Comparison of ENCODE assay signal across 8 cellular contexts in the genomic region with DNA sequence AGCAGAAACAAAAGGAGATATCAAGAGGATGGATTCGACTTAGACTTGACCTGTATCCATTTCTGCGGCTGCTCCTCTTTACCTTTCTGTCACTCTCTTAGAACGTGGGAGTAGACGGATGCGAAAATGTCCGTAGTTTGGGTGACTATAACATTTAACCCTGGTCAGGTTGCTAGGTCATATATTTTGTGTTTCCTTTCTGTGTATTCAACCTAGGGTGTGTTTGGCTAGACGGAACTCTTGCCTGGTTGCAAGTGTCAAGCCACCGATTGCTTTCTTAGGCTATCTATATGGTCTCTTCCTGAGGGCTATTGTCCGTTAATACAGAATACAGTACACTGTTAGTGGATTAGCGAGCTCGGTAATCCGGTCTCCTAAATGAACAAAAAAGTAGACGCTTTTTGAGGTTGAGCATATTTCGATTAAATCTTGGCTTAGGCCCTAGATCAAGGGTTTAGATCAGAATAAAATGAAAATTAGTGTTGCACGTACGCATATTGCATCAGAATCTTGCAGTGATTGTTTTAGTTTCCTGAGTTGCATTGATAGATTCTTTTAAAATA. TPM values are rescaled to one million over a fixed set of nuclear protein-coding genes. Genes with fewer than 3 reads are reported as not detected.
DNase-seq lines count a peak whose midpoint lies in the region; ATAC-seq and TF ChIP-seq lines count a peak whose summit lies in the region.

No MANE protein-coding gene starts in this region.

- no peak for TF ChIP-seq POLR2A in gastroesophageal sphincter (IDR thresholded peaks at IDR 0.05)

- H3K36me3 ChIP-seq in GM23338 (ENCODE audit: insufficient read depth) (no peaks in the 10 kb centered on the region), gastroesophageal sphincter (no peaks in the 10 kb centered on the region), skeletal muscle satellite cell (ENCODE audit: insufficient read depth, low read length) (no peaks in the 10 kb centered on the region)

- peaks cover 5% of the 10 kb centered on the region for H3K9me3 Mint-ChIP-seq in GM23338

- TF ChIP-seq EP300 in gastroesophageal sphincter (IDR thresholded peaks at IDR 0.05): no peak

- H3K9me2 ChIP-seq in GM23338 (ENCODE audit: insufficient read depth): no peaks in the 10 kb centered on the region

- H3K27ac Mint-ChIP-seq in GM23338: no peak overlapping the region; the same call in 1 of the 2 replicates

- DNase-seq in GM23338 (ENCODE audit: low spot score) (no peak), G401 (ENCODE audit: low spot score) (no peak)

- 0% methylated on average over 13 to 16 of the region's 16 CpGs for WGBS in gastroesophageal sphincter (ENCODE audit: low coverage in 1 of 2), 2 donors

- H3K4me2 ChIP-seq in GM23338: peak overlapping the region; percentile 84
- peak overlapping the region; percentile 93 for H3K4me2 ChIP-seq in skeletal muscle satellite cell (ENCODE audit: low read length)

- ATAC-seq in GM23338: no peak
- ATAC-seq in gastroesophageal sphincter: no peak
- no peak for ATAC-seq in HG02588 (IDR thresholded peaks at IDR 0.05; ENCODE audit: unreplicated experiment)
- no peak for ATAC-seq in HG03460 (IDR thresholded peaks at IDR 0.05; ENCODE audit: unreplicated experiment)

- peaks cover 10% of the 10 kb centered on the region for H3K27me3 Mint-ChIP-seq in GM23338 (ENCODE audit: insufficient read depth, low read depth, poor library complexity)

- H3F3A ChIP-seq in GM23338 (replicated peaks; ENCODE audit: low read depth): peaks cover 7% of the 10 kb centered on the region; the same call in 1 of the 2 replicates

- H3K27ac ChIP-seq in 22Rv1 (peak overlapping the region; percentile 98), GM23338 (ENCODE audit: low read depth) (no peak overlapping the region), VCaP (peak overlapping the region; percentile 98), gastroesophageal sphincter (peak overlapping the region; percentile 68 to 99 (median 98))

- peak overlapping the region; percentile 95 for H3K4me3 Mint-ChIP-seq in GM23338

- H3K9ac ChIP-seq in skeletal muscle satellite cell (ENCODE audit: low read depth, low read length): peak overlapping the region; percentile 89

- H3K4me1 Mint-ChIP-seq in GM23338: peaks cover 39% of the 10 kb centered on the region

- H3K4me3 ChIP-seq in GM23338 (peak overlapping the region; percentile 87), gastroesophageal sphincter (peak overlapping the region; percentile 44 to 88), skeletal muscle satellite cell (ENCODE audit: low read length) (peak overlapping the region; percentile 92)

- H4K20me1 ChIP-seq in GM23338 (replicated peaks; ENCODE audit: insufficient read depth): peaks cover 30% of the 10 kb centered on the region

- H3K36me3 Mint-ChIP-seq in GM23338 (ENCODE audit: low read depth): peaks cover 16% of the 10 kb centered on the region; the same call in 2 of the 3 replicates

- H3K27me3 ChIP-seq in GM23338 (ENCODE audit: insufficient read depth): no peaks in the 10 kb centered on the region
- no peaks in the 10 kb centered on the region for H3K27me3 ChIP-seq in gastroesophageal sphincter
- H3K27me3 ChIP-seq in skeletal muscle satellite cell (ENCODE audit: control insufficient read depth, insufficient read depth, low read length): no peaks in the 10 kb centered on the region

- TF ChIP-seq CTCF in 22Rv1 (IDR thresholded peaks at IDR 0.05): no peak
- no peak for TF ChIP-seq CTCF in GM23338 (conservative IDR thresholded peaks at IDR 0.05; ENCODE audit: low read depth in 2 of 2)
- no peak for TF ChIP-seq CTCF in VCaP (conservative IDR thresholded peaks at IDR 0.05)
- TF ChIP-seq CTCF in gastroesophageal sphincter (IDR thresholded peaks at IDR 0.05): no peak

- in situ Hi-C loops in G401 (cut with HindIII; ENCODE audit: low sequenced_read_pairs): no loop called here

- H3K79me2 ChIP-seq in GM23338 (replicated peaks; ENCODE audit: insufficient read depth): peaks cover 55% of the 10 kb centered on the region

- H3K4me1 ChIP-seq in GM23338 (ENCODE audit: insufficient read depth) (peaks cover 30% of the 10 kb centered on the region), gastroesophageal sphincter (peaks cover 0 to 40% (median 5%) of the 10 kb centered on the region in 3 donors), skeletal muscle satellite cell (ENCODE audit: control insufficient read depth, insufficient read depth, low read length) (peaks cover 15% of the 10 kb centered on the region)

- no peak overlapping the region for H2AFZ ChIP-seq in GM23338

- no peaks in the 10 kb centered on the region for H3K9me3 ChIP-seq in gastroesophageal sphincter
- no peaks in the 10 kb centered on the region for H3K9me3 ChIP-seq in skeletal muscle satellite cell (replicated peaks; ENCODE audit: low read length)

TF ChIP-seq in GM23338, 12 proteins besides CTCF, POLR2A, EP300 and RAD21:
- TF ChIP-seq POLR2AphosphoS5 (IDR thresholded peaks at IDR 0.05; ENCODE audit: low read depth) (0 out of 2 replicates have a peak, but pooled peaks have one; percentile 16), STAT1 (IDR thresholded peaks at IDR 0.05; ENCODE audit: unreplicated experiment) (no peak)

RNA-seq across cellular contexts. Expression of gene PTEN, which starts 1.2 kb away (rescaled TPM):
- 50.0 and 64.0 TPM in 2 replicates for total RNA-seq in GM23338 (2014; rRNA removed; shearing (Covaris generic))
- polyA plus RNA-seq in GM23338 (2016; fragmentation: Nextera tagmentation; extraction: Ambion mirVana): 20.8 and 23.4 TPM in 2 replicates
- total RNA-seq in gastroesophageal sphincter: 100 to 1,000 TPM in 3 of 4 donors, 10 to 100 TPM in 1; 90.8 to 146 (median 112) TPM
- 60.9 and 94.8 TPM in 2 replicates for total RNA-seq in skeletal muscle satellite cell (2012; rRNA removed)
- 19.6 and 24.5 TPM in 2 replicates for total RNA-seq in G401 (2014; rRNA removed; shearing (Covaris generic))

RNA-seq across cellular contexts. Expression of gene KLLN, which starts 1.2 kb away (rescaled TPM):
- total RNA-seq in GM23338 (2014; rRNA removed; shearing (Covaris generic)): 0.24 and 0.62 TPM in 2 replicates
- 0.29 and 0.35 TPM in 2 replicates for polyA plus RNA-seq in GM23338 (2016; fragmentation: Nextera tagmentation; extraction: Ambion mirVana)
- total RNA-seq in gastroesophageal sphincter: under 1 TPM in 3 of 4 donors, not detected in 1; 0.05 to 0.54 (median 0.19) TPM
- 0.66 and 1.3 TPM in 2 replicates for total RNA-seq in skeletal muscle satellite cell (2012; rRNA removed)
- 0.75 TPM in 1 of 2 replicates, not detected in the other for total RNA-seq in G401 (2014; rRNA removed; shearing (Covaris generic))

RNA-seq across cellular contexts. Expression of gene ATAD1, which starts 46.6 kb away (rescaled TPM):
- total RNA-seq in GM23338 (2014; rRNA removed; shearing (Covaris generic)): 43.3 and 49.6 TPM in 2 replicates
- polyA plus RNA-seq in GM23338 (2016; fragmentation: Nextera tagmentation; extraction: Ambion mirVana): 26.3 and 30.3 TPM in 2 replicates
- 10 to 100 TPM; 36.6 to 52.8 (median 45.8) TPM for total RNA-seq in gastroesophageal sphincter
- total RNA-seq in skeletal muscle satellite cell (2012; rRNA removed): 39.3 TPM in 2 replicates
- total RNA-seq in G401 (2014; rRNA removed; shearing (Covaris generic)): 25.2 and 37.9 TPM in 2 replicates
